Comparison of ENCODE assay signal across 10 cellular contexts in genomic region chr6:144588674-144589325, GRCh38.
DNase-seq lines count a peak whose midpoint lies in the region; ATAC-seq and TF ChIP-seq lines count a peak whose summit lies in the region.
"Had no signal": no experiment of that assay in that cellular context is flagged by ENCODE, and none has a peak within 500 bp of the region (broad histone marks: within the 10 kb centered on the region; RNA-seq: fewer than 3 reads in every experiment).

No MANE protein-coding gene starts in this region.

- TF ChIP-seq CTCF in fibroblast of villous mesenchyme (IDR thresholded peaks at IDR 0.05; ENCODE audit: insufficient read depth, low read depth, low read length): no peak
- no peak for TF ChIP-seq CTCF in lower leg skin (IDR thresholded peaks at IDR 0.05)
- TF ChIP-seq CTCF in WTC11 (IDR thresholded peaks at IDR 0.05): no peak

- ATAC-seq in GM18858 (IDR thresholded peaks at IDR 0.05; ENCODE audit: unreplicated experiment) (peak; percentile 85), GM21528 (IDR thresholded peaks at IDR 0.05; ENCODE audit: low FRiP score, unreplicated experiment) (peak; percentile 72), HG03108 (IDR thresholded peaks at IDR 0.05; ENCODE audit: unreplicated experiment) (peak; percentile 75), WTC11 (no peak)

- CTCF ChIA-PET in WTC11 (lab: Charles Lee): interaction anchor here (0.6 to 1.6 kb wide), 3 partner anchors 177 to 487 kb away, joined by 3 to 6 read pairs (median 3); no protein-coding TSS in a partner anchor

- H3K4me3 ChIP-seq in fibroblast of villous mesenchyme (ENCODE audit: low read depth, low read length): no peak overlapping the region
- no peak overlapping the region for H3K4me3 ChIP-seq in lower leg skin (ENCODE audit: low read depth, poor library complexity, severe bottlenecking)

- TF ChIP-seq POLR2A in lower leg skin (IDR thresholded peaks at IDR 0.05): no peak

- DNase-seq in fibroblast of villous mesenchyme (ENCODE audit: low read depth) (peak; percentile 23), lower leg skin (ENCODE audit: low spot score in 2 of 2) (no peak), WTC11 (ENCODE audit: low spot score) (no peak), NCI-H2107 treated with DMSO at 0.1 percent for 48 hours (lab: John Stamatoyannopoulos, UW; ENCODE audit: unreplicated experiment) (no peak)
- DNase-seq in activated CD4-positive, alpha-beta T cell treated with anti-CD3 and anti-CD28 coated beads for 48 hours: no peak
- DNase-seq: SK-N-SH had no signal

- H3K4me3 Mint-ChIP-seq in WTC11: no peak overlapping the region
- H3K4me3 Mint-ChIP-seq: activated naive CD4-positive, alpha-beta T cell treated with anti-CD3 and anti-CD28 coated beads, Interleukin-2, amount 50 U/mL, for 24 hours had no signal

- intact Hi-C loops in lower leg skin (cut with DNase I; ENCODE audit: low total_unique reads): no loop called here

- peaks cover 7% of the 10 kb centered on the region for H3K9me3 Mint-ChIP-seq in WTC11
- H3K9me3 Mint-ChIP-seq: activated naive CD4-positive, alpha-beta T cell treated with anti-CD3 and anti-CD28 coated beads, Interleukin-2, amount 50 U/mL, for 24 hours had no signal

- POLR2A ChIA-PET in WTC11 (lab: Charles Lee): no interaction called here

- H3K27ac Mint-ChIP-seq in WTC11: no peak overlapping the region
- H3K27ac Mint-ChIP-seq: activated naive CD4-positive, alpha-beta T cell treated with anti-CD3 and anti-CD28 coated beads, Interleukin-2, amount 50 U/mL, for 24 hours had no signal

- H3K36me3 Mint-ChIP-seq in WTC11: peaks cover 27% of the 10 kb centered on the region

- peaks cover 46% of the 10 kb centered on the region for H3K4me1 Mint-ChIP-seq in WTC11

- H3K27me3 Mint-ChIP-seq in WTC11 (ENCODE audit: low read depth): no peaks in the 10 kb centered on the region
- H3K27me3 Mint-ChIP-seq: activated naive CD4-positive, alpha-beta T cell treated with anti-CD3 and anti-CD28 coated beads, Interleukin-2, amount 50 U/mL, for 24 hours had no signal

- WGBS in lower leg skin, 2 donors: 62 to 69% methylated on average over 1 of the region's 1 CpG

TF ChIP-seq in WTC11, 78 proteins besides CTCF, POLR2A, EP300 and RAD21:
- no peak for TF ChIP-seq ETV6 (CRISPR knock-in tag; IDR thresholded peaks at IDR 0.05)
